In the genomic region with DNA sequence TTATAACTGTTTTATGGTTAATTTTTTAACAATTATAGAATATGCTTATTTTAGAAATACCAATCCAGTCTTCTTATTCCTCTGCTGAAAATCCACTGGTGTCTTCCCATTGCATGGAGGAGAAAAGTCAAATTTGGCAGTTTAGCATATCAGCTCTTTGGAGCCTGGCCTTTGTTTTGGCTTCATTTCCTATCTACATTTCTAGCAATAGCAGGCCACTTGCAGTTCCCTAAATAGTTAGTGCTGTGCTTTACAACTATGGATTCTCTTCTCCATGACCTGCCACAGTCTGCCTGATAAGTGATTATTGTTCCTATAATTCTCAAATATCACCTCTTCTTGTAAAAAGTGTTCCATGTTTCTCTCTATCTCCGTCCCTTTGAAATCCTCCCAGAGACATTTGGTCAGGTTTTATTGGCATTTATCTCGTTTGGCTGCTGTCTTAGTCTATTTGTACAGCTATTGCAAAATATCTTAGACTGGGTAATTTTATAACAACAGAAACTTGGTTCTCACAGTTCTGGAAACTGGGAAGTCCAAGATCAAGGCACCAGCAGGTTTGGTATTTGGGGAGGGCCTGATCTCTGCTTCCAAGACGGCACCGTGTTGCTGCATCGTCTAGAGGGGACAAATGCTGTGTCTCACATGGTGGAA, we compare ENCODE assay signal across 19 cellular contexts.
"Had no signal": no experiment of that assay in that cellular context is flagged by ENCODE, and none has a peak within 500 bp of the region (broad histone marks: within the 10 kb centered on the region; RNA-seq: fewer than 3 reads in every experiment).

No MANE protein-coding gene starts in this region.

- H3K36me3 ChIP-seq: left lung, tibial artery had no signal

- H3K27me3 Mint-ChIP-seq: stimulated activated naive CD8-positive, alpha-beta T cell treated with anti-CD3 and anti-CD28 coated beads, Interleukin-15, amount 100 ng/mL, for 72 hours; T-helper 17 cell had no signal

- H3K27ac ChIP-seq: epithelial cell of prostate, left lung, psoas muscle, skin epidermis, tibial artery had no signal

- H3K4me1 Mint-ChIP-seq: activated CD4-positive, alpha-beta T cell treated with anti-CD3 and anti-CD28 coated beads, Interleukin-2, amount 10 ng/mL, durations not matched to agents 7 days and 5 days; activated CD8-positive, alpha-beta memory T cell treated with anti-CD3 and anti-CD28 coated beads, Interleukin-2, amount 10 ng/mL, durations not matched to agents 7 days and 5 days; activated naive CD4-positive, alpha-beta T cell treated with anti-CD3 and anti-CD28 coated beads, Interleukin-2, amount 10 ng/mL, durations not matched to agents 7 days and 5 days; immature natural killer cell; stimulated activated naive CD8-positive, alpha-beta T cell treated with anti-CD3 and anti-CD28 coated beads, Interleukin-15, amount 100 ng/mL, for 72 hours; T-helper 17 cell had no signal

- H3K27me3 ChIP-seq: left lung, tibial artery had no signal

- H3K4me3 Mint-ChIP-seq: activated CD4-positive, alpha-beta T cell treated with anti-CD3 and anti-CD28 coated beads, Interleukin-2, amount 10 ng/mL, durations not matched to agents 7 days and 5 days; activated CD8-positive, alpha-beta memory T cell treated with anti-CD3 and anti-CD28 coated beads, Interleukin-2, amount 10 ng/mL, durations not matched to agents 7 days and 5 days; activated CD8-positive, alpha-beta T cell treated with anti-CD3 and anti-CD28 coated beads for 36 hours; activated naive CD4-positive, alpha-beta T cell treated with anti-CD3 and anti-CD28 coated beads, Interleukin-2, amount 10 ng/mL, durations not matched to agents 7 days and 5 days; immature natural killer cell; natural killer cell treated with Interleukin-12 subunit alpha and Interleukin-12 subunit beta and Interleukin-15 and Interleukin-18, amount 100 ng/mL, for 72 hours; stimulated activated naive CD8-positive, alpha-beta T cell treated with anti-CD3 and anti-CD28 coated beads, Interleukin-15, amount 100 ng/mL, for 72 hours; T-helper 17 cell had no signal

- DNase-seq: activated CD4-positive, alpha-beta T cell treated with anti-CD3 and anti-CD28 coated beads, Interleukin-2, amount 10 ng/mL, durations not matched to agents 7 days and 5 days; activated CD4-positive, CD25-positive, alpha-beta regulatory T cell treated with anti-CD3 and anti-CD28 coated beads, Interleukin-2, amount 50 U/mL, for 72 hours; activated CD8-positive, alpha-beta memory T cell treated with anti-CD3 and anti-CD28 coated beads, Interleukin-2, amount 10 ng/mL, durations not matched to agents 7 days and 5 days; activated CD8-positive, alpha-beta T cell treated with anti-CD3 and anti-CD28 coated beads for 36 hours; activated effector memory CD4-positive, alpha-beta T cell treated with anti-CD3 and anti-CD28 coated beads, Interleukin-2, amount 50 U/mL, for 16 hours; activated naive CD4-positive, alpha-beta T cell treated with anti-CD3 and anti-CD28 coated beads, Interleukin-2, amount 10 ng/mL, durations not matched to agents 7 days and 5 days; activated T-cell treated with anti-CD3 and anti-CD28 coated beads for 4 hours; cortex of kidney; immature natural killer cell; left lung; psoas muscle; right cardiac atrium; stimulated activated CD4-positive, alpha-beta T cell treated with anti-CD3 and anti-CD28 coated beads, Interleukin-1b, Interleukin-23, amount 100 ng/mL, for 48 hours; stimulated activated naive CD8-positive, alpha-beta T cell treated with anti-CD3 and anti-CD28 coated beads, Interleukin-15, amount 100 ng/mL, for 72 hours; T-helper 17 cell; tibial artery had no signal

- H3K4me3 ChIP-seq: left lung, psoas muscle, skin epidermis, tibial artery had no signal

- H3K9me3 Mint-ChIP-seq: activated CD4-positive, alpha-beta T cell treated with anti-CD3 and anti-CD28 coated beads, Interleukin-2, amount 10 ng/mL, durations not matched to agents 7 days and 5 days; activated CD8-positive, alpha-beta T cell treated with anti-CD3 and anti-CD28 coated beads for 36 hours; activated naive CD4-positive, alpha-beta T cell treated with anti-CD3 and anti-CD28 coated beads, Interleukin-2, amount 10 ng/mL, durations not matched to agents 7 days and 5 days; immature natural killer cell; natural killer cell treated with Interleukin-12 subunit alpha and Interleukin-12 subunit beta and Interleukin-15 and Interleukin-18, amount 100 ng/mL, for 72 hours; stimulated activated naive CD8-positive, alpha-beta T cell treated with anti-CD3 and anti-CD28 coated beads, Interleukin-15, amount 100 ng/mL, for 72 hours had no signal

- H3K27ac Mint-ChIP-seq: activated CD4-positive, alpha-beta T cell treated with anti-CD3 and anti-CD28 coated beads, Interleukin-2, amount 10 ng/mL, durations not matched to agents 7 days and 5 days; activated CD8-positive, alpha-beta memory T cell treated with anti-CD3 and anti-CD28 coated beads, Interleukin-2, amount 10 ng/mL, durations not matched to agents 7 days and 5 days; activated CD8-positive, alpha-beta T cell treated with anti-CD3 and anti-CD28 coated beads for 36 hours; activated naive CD4-positive, alpha-beta T cell treated with anti-CD3 and anti-CD28 coated beads, Interleukin-2, amount 10 ng/mL, durations not matched to agents 7 days and 5 days; immature natural killer cell; natural killer cell treated with Interleukin-12 subunit alpha and Interleukin-12 subunit beta and Interleukin-15 and Interleukin-18, amount 100 ng/mL, for 72 hours; stimulated activated naive CD8-positive, alpha-beta T cell treated with anti-CD3 and anti-CD28 coated beads, Interleukin-15, amount 100 ng/mL, for 72 hours; T-helper 17 cell had no signal

- H3K36me3 Mint-ChIP-seq: activated CD8-positive, alpha-beta memory T cell treated with anti-CD3 and anti-CD28 coated beads, Interleukin-2, amount 10 ng/mL, durations not matched to agents 7 days and 5 days; activated naive CD4-positive, alpha-beta T cell treated with anti-CD3 and anti-CD28 coated beads, Interleukin-2, amount 10 ng/mL, durations not matched to agents 7 days and 5 days; immature natural killer cell; natural killer cell treated with Interleukin-12 subunit alpha and Interleukin-12 subunit beta and Interleukin-15 and Interleukin-18, amount 100 ng/mL, for 72 hours had no signal

- H3K4me1 ChIP-seq: left lung, psoas muscle, tibial artery had no signal

- H3K9me3 ChIP-seq: left lung, psoas muscle, tibial artery had no signal
